Comparison of ENCODE assay signal across 1 cellular context in the genomic region with DNA sequence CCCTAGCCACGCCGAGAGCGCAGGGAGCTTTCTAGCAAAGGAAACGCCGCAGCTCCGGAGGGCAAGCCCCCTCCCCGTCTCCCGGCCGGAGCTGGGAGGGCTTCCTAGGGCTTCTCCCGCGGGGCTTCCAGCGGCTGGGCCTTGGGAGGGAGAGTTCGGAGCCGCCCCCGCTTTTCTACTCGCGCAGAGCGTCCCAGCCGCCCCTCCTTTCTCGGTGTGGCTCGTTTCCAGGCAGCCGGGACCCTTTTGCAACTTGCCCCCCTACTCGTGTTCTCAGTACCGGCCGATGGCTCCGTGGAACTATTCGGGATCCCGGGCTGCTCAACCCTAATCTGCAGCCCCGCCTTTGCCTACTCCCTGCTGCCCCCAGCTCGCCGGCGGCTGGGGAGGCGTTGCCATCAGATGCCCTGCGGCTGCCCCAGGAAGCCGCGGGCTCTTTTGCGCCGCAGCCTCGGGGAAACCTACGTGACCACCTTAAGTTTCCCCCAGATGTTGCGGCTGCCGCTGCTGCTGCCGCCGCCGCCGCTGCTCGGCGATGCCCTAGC.
TF ChIP-seq lines count a peak whose summit lies in the region.

No MANE protein-coding gene starts in this region.

TF ChIP-seq in H1, 55 proteins besides CTCF, POLR2A, EP300 and RAD21 (continued from another document):
- TF ChIP-seq, protein P1, sequence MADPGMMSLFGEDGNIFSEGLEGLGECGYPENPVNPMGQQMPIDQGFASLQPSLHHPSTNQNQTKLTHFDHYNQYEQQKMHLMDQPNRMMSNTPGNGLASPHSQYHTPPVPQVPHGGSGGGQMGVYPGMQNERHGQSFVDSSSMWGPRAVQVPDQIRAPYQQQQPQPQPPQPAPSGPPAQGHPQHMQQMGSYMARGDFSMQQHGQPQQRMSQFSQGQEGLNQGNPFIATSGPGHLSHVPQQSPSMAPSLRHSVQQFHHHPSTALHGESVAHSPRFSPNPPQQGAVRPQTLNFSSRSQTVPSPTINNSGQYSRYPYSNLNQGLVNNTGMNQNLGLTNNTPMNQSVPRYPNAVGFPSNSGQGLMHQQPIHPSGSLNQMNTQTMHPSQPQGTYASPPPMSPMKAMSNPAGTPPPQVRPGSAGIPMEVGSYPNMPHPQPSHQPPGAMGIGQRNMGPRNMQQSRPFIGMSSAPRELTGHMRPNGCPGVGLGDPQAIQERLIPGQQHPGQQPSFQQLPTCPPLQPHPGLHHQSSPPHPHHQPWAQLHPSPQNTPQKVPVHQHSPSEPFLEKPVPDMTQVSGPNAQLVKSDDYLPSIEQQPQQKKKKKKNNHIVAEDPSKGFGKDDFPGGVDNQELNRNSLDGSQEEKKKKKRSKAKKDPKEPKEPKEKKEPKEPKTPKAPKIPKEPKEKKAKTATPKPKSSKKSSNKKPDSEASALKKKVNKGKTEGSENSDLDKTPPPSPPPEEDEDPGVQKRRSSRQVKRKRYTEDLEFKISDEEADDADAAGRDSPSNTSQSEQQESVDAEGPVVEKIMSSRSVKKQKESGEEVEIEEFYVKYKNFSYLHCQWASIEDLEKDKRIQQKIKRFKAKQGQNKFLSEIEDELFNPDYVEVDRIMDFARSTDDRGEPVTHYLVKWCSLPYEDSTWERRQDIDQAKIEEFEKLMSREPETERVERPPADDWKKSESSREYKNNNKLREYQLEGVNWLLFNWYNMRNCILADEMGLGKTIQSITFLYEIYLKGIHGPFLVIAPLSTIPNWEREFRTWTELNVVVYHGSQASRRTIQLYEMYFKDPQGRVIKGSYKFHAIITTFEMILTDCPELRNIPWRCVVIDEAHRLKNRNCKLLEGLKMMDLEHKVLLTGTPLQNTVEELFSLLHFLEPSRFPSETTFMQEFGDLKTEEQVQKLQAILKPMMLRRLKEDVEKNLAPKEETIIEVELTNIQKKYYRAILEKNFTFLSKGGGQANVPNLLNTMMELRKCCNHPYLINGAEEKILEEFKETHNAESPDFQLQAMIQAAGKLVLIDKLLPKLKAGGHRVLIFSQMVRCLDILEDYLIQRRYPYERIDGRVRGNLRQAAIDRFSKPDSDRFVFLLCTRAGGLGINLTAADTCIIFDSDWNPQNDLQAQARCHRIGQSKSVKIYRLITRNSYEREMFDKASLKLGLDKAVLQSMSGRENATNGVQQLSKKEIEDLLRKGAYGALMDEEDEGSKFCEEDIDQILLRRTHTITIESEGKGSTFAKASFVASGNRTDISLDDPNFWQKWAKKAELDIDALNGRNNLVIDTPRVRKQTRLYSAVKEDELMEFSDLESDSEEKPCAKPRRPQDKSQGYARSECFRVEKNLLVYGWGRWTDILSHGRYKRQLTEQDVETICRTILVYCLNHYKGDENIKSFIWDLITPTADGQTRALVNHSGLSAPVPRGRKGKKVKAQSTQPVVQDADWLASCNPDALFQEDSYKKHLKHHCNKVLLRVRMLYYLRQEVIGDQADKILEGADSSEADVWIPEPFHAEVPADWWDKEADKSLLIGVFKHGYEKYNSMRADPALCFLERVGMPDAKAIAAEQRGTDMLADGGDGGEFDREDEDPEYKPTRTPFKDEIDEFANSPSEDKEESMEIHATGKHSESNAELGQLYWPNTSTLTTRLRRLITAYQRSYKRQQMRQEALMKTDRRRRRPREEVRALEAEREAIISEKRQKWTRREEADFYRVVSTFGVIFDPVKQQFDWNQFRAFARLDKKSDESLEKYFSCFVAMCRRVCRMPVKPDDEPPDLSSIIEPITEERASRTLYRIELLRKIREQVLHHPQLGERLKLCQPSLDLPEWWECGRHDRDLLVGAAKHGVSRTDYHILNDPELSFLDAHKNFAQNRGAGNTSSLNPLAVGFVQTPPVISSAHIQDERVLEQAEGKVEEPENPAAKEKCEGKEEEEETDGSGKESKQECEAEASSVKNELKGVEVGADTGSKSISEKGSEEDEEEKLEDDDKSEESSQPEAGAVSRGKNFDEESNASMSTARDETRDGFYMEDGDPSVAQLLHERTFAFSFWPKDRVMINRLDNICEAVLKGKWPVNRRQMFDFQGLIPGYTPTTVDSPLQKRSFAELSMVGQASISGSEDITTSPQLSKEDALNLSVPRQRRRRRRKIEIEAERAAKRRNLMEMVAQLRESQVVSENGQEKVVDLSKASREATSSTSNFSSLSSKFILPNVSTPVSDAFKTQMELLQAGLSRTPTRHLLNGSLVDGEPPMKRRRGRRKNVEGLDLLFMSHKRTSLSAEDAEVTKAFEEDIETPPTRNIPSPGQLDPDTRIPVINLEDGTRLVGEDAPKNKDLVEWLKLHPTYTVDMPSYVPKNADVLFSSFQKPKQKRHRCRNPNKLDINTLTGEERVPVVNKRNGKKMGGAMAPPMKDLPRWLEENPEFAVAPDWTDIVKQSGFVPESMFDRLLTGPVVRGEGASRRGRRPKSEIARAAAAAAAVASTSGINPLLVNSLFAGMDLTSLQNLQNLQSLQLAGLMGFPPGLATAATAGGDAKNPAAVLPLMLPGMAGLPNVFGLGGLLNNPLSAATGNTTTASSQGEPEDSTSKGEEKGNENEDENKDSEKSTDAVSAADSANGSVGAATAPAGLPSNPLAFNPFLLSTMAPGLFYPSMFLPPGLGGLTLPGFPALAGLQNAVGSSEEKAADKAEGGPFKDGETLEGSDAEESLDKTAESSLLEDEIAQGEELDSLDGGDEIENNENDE (IDR thresholded peaks at IDR 0.05; ENCODE audit: insufficient replicate concordance, low read length) = no peak
- TF ChIP-seq SUZ12 (IDR thresholded peaks at IDR 0.05; ENCODE audit: low read length) (no peak; the same call in 1 of the 2 replicates), CHD2 (IDR thresholded peaks at IDR 0.05; ENCODE audit: low read length) (no peak), KDM5A (IDR thresholded peaks at IDR 0.05; ENCODE audit: low read length) (no peak), CREB1 (IDR thresholded peaks at IDR 0.05) (no peak), TAF1 (IDR thresholded peaks at IDR 0.05; ENCODE audit: low read depth, low read length) (no peak), HDAC2 (IDR thresholded peaks at IDR 0.05; ENCODE audit: borderline replicate concordance in 1 of 2, low read depth in 2 of 2, low read length in 2 of 2) (no peak), GABPA (IDR thresholded peaks at IDR 0.05; ENCODE audit: borderline replicate concordance, insufficient read depth, low read length) (no peak), CHD1 (IDR thresholded peaks at IDR 0.05; ENCODE audit: low read depth, low read length) (no peak), TBP (IDR thresholded peaks at IDR 0.05; ENCODE audit: low read depth, low read length) (no peak), SP4 (IDR thresholded peaks at IDR 0.05; ENCODE audit: low read length) (no peak), CEBPB (IDR thresholded peaks at IDR 0.05; ENCODE audit: low read depth, low read length) (no peak), NANOG (IDR thresholded peaks at IDR 0.05; ENCODE audit: insufficient read depth, low read depth, low read length, poor library complexity, severe bottlenecking) (no peak), TAF7 (optimal IDR thresholded peaks at IDR 0.05; ENCODE audit: borderline replicate concordance, low read depth, low read length) (no peak), EZH2 (IDR thresholded peaks at IDR 0.05; ENCODE audit: low read depth, low read length, severe bottlenecking) (peak; percentile 46), CTBP2 (IDR thresholded peaks at IDR 0.05; ENCODE audit: borderline replicate concordance, insufficient read depth, insufficient read length, low read length) (no peak), CBX8 (IDR thresholded peaks at IDR 0.05; ENCODE audit: borderline replicate concordance, low read depth, low read length) (no peak), EGR1 (IDR thresholded peaks at IDR 0.05; ENCODE audit: borderline replicate concordance, low read depth, low read length) (peak; percentile 72), RXRA (IDR thresholded peaks at IDR 0.05; ENCODE audit: insufficient read depth, low read depth, low read length) (no peak), BCL11A (IDR thresholded peaks at IDR 0.05; ENCODE audit: low read depth in 2 of 2, low read length in 2 of 2) (no peak), RNF2 (IDR thresholded peaks at IDR 0.05; ENCODE audit: borderline replicate concordance, low read depth, low read length, missing control alignments, poor library complexity, severe bottlenecking) (no peak), RFX5 (IDR thresholded peaks at IDR 0.05; ENCODE audit: borderline replicate concordance, low read depth, low read length) (no peak), SAP30 (IDR thresholded peaks at IDR 0.05; ENCODE audit: insufficient read depth, insufficient replicate concordance, low read length) (no peak), JUN (IDR thresholded peaks at IDR 0.05; ENCODE audit: low read depth, low read length) (no peak), ZNF274 (IDR thresholded peaks at IDR 0.05; ENCODE audit: borderline replicate concordance, extremely low read depth, low read length) (no peak), KDM4A (IDR thresholded peaks at IDR 0.05; ENCODE audit: low read depth, low read length, severe bottlenecking) (peak; percentile 91), MAFK (IDR thresholded peaks at IDR 0.05; ENCODE audit: low read depth, low read length) (no peak), SIX5 (IDR thresholded peaks at IDR 0.05; ENCODE audit: low read depth, low read length) (no peak), SP1 (IDR thresholded peaks at IDR 0.05; ENCODE audit: low read depth, low read length) (no peak), POU5F1 (IDR thresholded peaks at IDR 0.05; ENCODE audit: low read depth, low read length) (no peak), YY1 (IDR thresholded peaks at IDR 0.05; ENCODE audit: low read depth, low read length) (no peak), PHF8 (conservative IDR thresholded peaks at IDR 0.05; ENCODE audit: low read depth, low read length) (0 out of 2 replicates have a peak, but pooled peaks have one; percentile 14), NRF1 (IDR thresholded peaks at IDR 0.05; ENCODE audit: low read depth, low read length) (no peak), TCF12 (IDR thresholded peaks at IDR 0.05; ENCODE audit: low read depth, low read length) (no peak), GTF2F1 (IDR thresholded peaks at IDR 0.05; ENCODE audit: borderline replicate concordance, low read depth, low read length) (no peak), HDAC6 (IDR thresholded peaks at IDR 0.05; ENCODE audit: low read depth, low read length) (no peak), BRCA1 (IDR thresholded peaks at IDR 0.05; ENCODE audit: low read depth, low read length) (no peak), POLR2AphosphoS5 (IDR thresholded peaks at IDR 0.05; ENCODE audit: low read depth, low read length) (no peak), TEAD4 (IDR thresholded peaks at IDR 0.05; ENCODE audit: low read depth, low read length) (no peak), SP2 (IDR thresholded peaks at IDR 0.05; ENCODE audit: low read length) (no peak), SIN3A (conservative IDR thresholded peaks at IDR 0.05 in 1 of 2, IDR thresholded peaks at IDR 0.05 in 1 of 2; ENCODE audit: low read depth in 1 of 2, low read length in 2 of 2) (0 out of 4 replicates have a peak, but pooled peaks of 1 of the 2 experiments have one; percentile 35), FOSL1 (IDR thresholded peaks at IDR 0.05; ENCODE audit: insufficient read depth, low read depth, low read length) (no peak), RBBP5 (IDR thresholded peaks at IDR 0.05; ENCODE audit: borderline replicate concordance, low read depth, low read length) (no peak), JUND (IDR thresholded peaks at IDR 0.05; ENCODE audit: low read length) (no peak), SRF (IDR thresholded peaks at IDR 0.05; ENCODE audit: low read depth, low read length) (no peak), ASH2L (IDR thresholded peaks at IDR 0.05; ENCODE audit: low read length) (peak; percentile 91)
- TF ChIP-seq, protein P2, sequence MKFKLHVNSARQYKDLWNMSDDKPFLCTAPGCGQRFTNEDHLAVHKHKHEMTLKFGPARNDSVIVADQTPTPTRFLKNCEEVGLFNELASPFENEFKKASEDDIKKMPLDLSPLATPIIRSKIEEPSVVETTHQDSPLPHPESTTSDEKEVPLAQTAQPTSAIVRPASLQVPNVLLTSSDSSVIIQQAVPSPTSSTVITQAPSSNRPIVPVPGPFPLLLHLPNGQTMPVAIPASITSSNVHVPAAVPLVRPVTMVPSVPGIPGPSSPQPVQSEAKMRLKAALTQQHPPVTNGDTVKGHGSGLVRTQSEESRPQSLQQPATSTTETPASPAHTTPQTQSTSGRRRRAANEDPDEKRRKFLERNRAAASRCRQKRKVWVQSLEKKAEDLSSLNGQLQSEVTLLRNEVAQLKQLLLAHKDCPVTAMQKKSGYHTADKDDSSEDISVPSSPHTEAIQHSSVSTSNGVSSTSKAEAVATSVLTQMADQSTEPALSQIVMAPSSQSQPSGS (IDR thresholded peaks at IDR 0.05; ENCODE audit: low read length) = no peak
- TF ChIP-seq, protein P3, sequence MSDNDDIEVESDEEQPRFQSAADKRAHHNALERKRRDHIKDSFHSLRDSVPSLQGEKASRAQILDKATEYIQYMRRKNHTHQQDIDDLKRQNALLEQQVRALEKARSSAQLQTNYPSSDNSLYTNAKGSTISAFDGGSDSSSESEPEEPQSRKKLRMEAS (IDR thresholded peaks at IDR 0.05) = no peak
- TF ChIP-seq, protein P4, sequence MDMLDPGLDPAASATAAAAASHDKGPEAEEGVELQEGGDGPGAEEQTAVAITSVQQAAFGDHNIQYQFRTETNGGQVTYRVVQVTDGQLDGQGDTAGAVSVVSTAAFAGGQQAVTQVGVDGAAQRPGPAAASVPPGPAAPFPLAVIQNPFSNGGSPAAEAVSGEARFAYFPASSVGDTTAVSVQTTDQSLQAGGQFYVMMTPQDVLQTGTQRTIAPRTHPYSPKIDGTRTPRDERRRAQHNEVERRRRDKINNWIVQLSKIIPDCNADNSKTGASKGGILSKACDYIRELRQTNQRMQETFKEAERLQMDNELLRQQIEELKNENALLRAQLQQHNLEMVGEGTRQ (IDR thresholded peaks at IDR 0.05; ENCODE audit: low read length) = no peak
- TF ChIP-seq, protein P5, sequence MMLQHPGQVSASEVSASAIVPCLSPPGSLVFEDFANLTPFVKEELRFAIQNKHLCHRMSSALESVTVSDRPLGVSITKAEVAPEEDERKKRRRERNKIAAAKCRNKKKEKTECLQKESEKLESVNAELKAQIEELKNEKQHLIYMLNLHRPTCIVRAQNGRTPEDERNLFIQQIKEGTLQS (IDR thresholded peaks at IDR 0.05; ENCODE audit: insufficient read depth, low read depth, low read length) = no peak
- TF ChIP-seq, protein P6, sequence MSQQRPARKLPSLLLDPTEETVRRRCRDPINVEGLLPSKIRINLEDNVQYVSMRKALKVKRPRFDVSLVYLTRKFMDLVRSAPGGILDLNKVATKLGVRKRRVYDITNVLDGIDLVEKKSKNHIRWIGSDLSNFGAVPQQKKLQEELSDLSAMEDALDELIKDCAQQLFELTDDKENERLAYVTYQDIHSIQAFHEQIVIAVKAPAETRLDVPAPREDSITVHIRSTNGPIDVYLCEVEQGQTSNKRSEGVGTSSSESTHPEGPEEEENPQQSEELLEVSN (IDR thresholded peaks at IDR 0.05) = no peak
